30 cellular contexts compared by ENCODE assay signal in the genomic region with DNA sequence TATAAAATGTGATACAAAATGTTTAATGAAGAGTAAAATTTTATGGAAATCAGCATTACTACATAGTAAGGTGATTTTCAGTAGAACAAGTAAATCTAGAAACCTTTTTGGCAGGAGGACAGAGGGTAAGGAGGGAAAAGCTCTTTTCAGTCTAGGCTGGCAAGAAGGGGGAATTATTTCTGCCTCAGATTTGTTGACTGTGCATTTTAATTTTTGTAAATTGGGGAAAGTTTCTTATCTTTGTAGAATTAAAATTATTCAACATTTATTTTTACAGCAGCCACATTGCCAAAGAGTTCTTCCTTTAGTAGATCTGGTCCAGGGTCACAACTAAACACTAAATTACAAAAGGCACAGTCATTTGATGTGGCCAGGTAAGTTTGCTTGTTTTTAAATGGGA.
"Had no signal": no experiment of that assay in that cellular context is flagged by ENCODE, and none has a peak within 500 bp of the region (broad histone marks: within the 10 kb centered on the region; RNA-seq: fewer than 3 reads in every experiment).

No MANE protein-coding gene starts in this region.

- H3K4me1 ChIP-seq: breast epithelium, left lung had no signal

- H3K27ac Mint-ChIP-seq: activated naive CD4-positive, alpha-beta T cell treated with anti-CD3 and anti-CD28 coated beads for 36 hours; activated naive CD8-positive, alpha-beta T cell treated with anti-CD3 and anti-CD28 coated beads for 36 hours; activated T-helper 1 cell treated with anti-CD3 and anti-CD28 coated beads, Interleukin-12 subunit alpha, Interleukin-12 subunit beta, Interleukin-2, Interleukin-4 antibody, amounts not matched to agents 30 ng/mL and 10 ng/mL and 1 ng/mL, durations not matched to agents 14 hours and 24 hours and 36 hours; dendritic cell treated with granulocyte-macrophage colony-stimulating factor and Interleukin-4, amounts not matched to agents 40 ng/mL and 50 ng/mL, for 4 days; nephron progenitor cell; progenitor cell of endocrine pancreas; stimulated activated naive B cell treated with anti-CD40 and anti-IgM and Interleukin-4, amounts not matched to agents 10 μg/mL and 1 μg/mL and 100 μg/mL, for 72 hours had no signal

- H3K4me1 Mint-ChIP-seq: activated naive CD8-positive, alpha-beta T cell treated with anti-CD3 and anti-CD28 coated beads for 36 hours; central memory CD8-positive, alpha-beta T cell; nephron progenitor cell; stimulated activated naive B cell treated with anti-CD40 and anti-IgM and Interleukin-4, amounts not matched to agents 10 μg/mL and 1 μg/mL and 100 μg/mL, for 72 hours had no signal

- ATAC-seq: activated CD4-positive, CD25-positive, alpha-beta regulatory T cell treated with anti-CD3 and anti-CD28 coated beads, Interleukin-2, amount 50 U/mL, for 24 hours; left lung; stimulated activated naive B cell treated with anti-CD40 and anti-IgM and Interleukin-4, amounts not matched to agents 10 μg/mL and 1 μg/mL and 100 μg/mL, for 72 hours had no signal

- H3K4me3 Mint-ChIP-seq: activated naive CD4-positive, alpha-beta T cell treated with anti-CD3 and anti-CD28 coated beads for 36 hours; activated naive CD8-positive, alpha-beta T cell treated with anti-CD3 and anti-CD28 coated beads for 36 hours; activated T-helper 1 cell treated with anti-CD3 and anti-CD28 coated beads, Interleukin-12 subunit alpha, Interleukin-12 subunit beta, Interleukin-2, Interleukin-4 antibody, amounts not matched to agents 30 ng/mL and 10 ng/mL and 1 ng/mL, durations not matched to agents 14 hours and 24 hours and 36 hours; central memory CD8-positive, alpha-beta T cell; dendritic cell treated with granulocyte-macrophage colony-stimulating factor and Interleukin-4, amounts not matched to agents 40 ng/mL and 50 ng/mL, for 4 days; nephron progenitor cell; stimulated activated naive B cell treated with anti-CD40 and anti-IgM and Interleukin-4, amounts not matched to agents 10 μg/mL and 1 μg/mL and 100 μg/mL, for 72 hours had no signal

- H3K4me3 ChIP-seq: breast epithelium, esophagus squamous epithelium, left lung, lung, ovary, stomach, tibial nerve had no signal

- H3K27me3 ChIP-seq: breast epithelium, esophagus squamous epithelium, left lung, neutrophil, ovary, stomach, tibial nerve had no signal

- H3K9me3 ChIP-seq: neutrophil, ovary had no signal

- H3K27me3 Mint-ChIP-seq: activated naive CD8-positive, alpha-beta T cell treated with anti-CD3 and anti-CD28 coated beads for 36 hours; central memory CD8-positive, alpha-beta T cell; dendritic cell treated with granulocyte-macrophage colony-stimulating factor and Interleukin-4, amounts not matched to agents 40 ng/mL and 50 ng/mL, for 4 days; progenitor cell of endocrine pancreas; stimulated activated naive B cell treated with anti-CD40 and anti-IgM and Interleukin-4, amounts not matched to agents 10 μg/mL and 1 μg/mL and 100 μg/mL, for 72 hours had no signal

- H3K36me3 ChIP-seq: breast epithelium, neutrophil, ovary, stomach had no signal

- FAIRE-seq: TTC549 had no signal

- H3K27ac ChIP-seq: breast epithelium, left lung, neutrophil, ovary, stomach, WERI-Rb-1 had no signal

- DNase-seq: activated CD4-positive, alpha-beta T cell treated with anti-CD3 and anti-CD28 coated beads for 48 hours; activated CD4-positive, alpha-beta T cell treated with anti-CD3 and anti-CD28 coated beads, Interleukin-2, amount 50 U/mL, for 48 hours; activated CD8-positive, alpha-beta memory T cell treated with anti-CD3 and anti-CD28 coated beads, Interleukin-2, amount 50 U/mL, for 4 hours; activated effector memory CD4-positive, alpha-beta T cell treated with anti-CD3 and anti-CD28 coated beads, Interleukin-2, amount 50 U/mL, for 16 hours; activated naive CD4-positive, alpha-beta T cell treated with anti-CD3 and anti-CD28 coated beads for 36 hours; activated naive CD8-positive, alpha-beta T cell treated with anti-CD3 and anti-CD28 coated beads for 36 hours; activated T-cell treated with anti-CD3 and anti-CD28 coated beads, Interleukin-2, amount 50 U/mL, for 1 hour; amniotic stem cell; esophagus squamous epithelium; foreskin melanocyte; kidney glomerular epithelial cell; left lung; nephron progenitor cell; ovary; retina; stimulated activated CD4-positive, alpha-beta T cell treated with anti-CD3 and anti-CD28 coated beads, Interleukin-15, amount 100 ng/mL, for 24 hours; stimulated activated CD4-positive, alpha-beta T cell treated with anti-CD3 and anti-CD28 coated beads, Interleukin-2, amount 100 ng/mL, for 24 hours; stimulated activated naive B cell treated with anti-CD40 and anti-IgM and Interleukin-4, amounts not matched to agents 10 μg/mL and 1 μg/mL and 100 μg/mL, for 72 hours; stomach; WERI-Rb-1 had no signal
